ENCODE assay signal across 8 cellular contexts in the genomic region with DNA sequence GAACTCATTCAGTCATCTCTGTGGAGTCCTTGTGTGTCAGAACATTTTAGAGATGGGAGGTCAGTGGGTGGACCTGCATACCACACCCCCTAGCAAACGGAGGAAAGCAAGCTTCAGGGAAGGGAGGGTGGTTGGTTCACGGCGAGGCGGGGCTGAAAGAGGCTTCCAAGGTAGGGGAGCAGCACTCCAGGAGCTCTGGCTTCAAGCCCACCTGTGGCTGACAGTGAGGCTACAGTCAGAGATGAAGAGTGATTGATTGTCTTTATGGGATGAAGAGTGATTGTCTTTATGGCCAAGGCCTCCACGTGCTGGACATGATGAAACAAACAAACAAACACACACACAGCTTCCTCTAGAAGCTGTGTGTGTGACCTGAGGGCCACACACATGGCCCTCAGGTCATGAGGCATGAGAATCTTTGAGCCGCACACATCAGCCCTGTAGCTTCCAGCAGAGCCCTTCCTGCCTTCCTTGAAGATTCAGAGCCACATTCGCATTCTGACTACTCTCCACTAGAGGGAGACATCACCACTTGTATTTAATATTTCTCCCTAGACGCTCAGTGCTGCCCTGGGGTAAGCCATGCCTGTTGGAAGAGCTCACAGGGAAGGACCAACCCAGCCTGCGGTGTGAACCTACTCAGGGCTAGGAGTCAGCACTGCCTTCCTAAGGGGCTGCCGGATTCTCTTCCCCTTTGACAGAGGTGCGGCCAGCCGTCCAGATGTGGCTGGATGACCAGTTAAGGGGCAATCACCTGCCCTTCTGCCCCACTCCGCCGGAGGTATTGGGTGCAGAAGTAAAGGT. TPM values are rescaled to one million over a fixed set of nuclear protein-coding genes. Genes with fewer than 3 reads are reported as not detected.
A peak's percentile ranks its signal among the peaks of the same experiment; 100 is the strongest.
DNase-seq lines count a peak whose midpoint lies in the region; ATAC-seq and TF ChIP-seq lines count a peak whose summit lies in the region.

No MANE protein-coding gene starts in this region.

- no peak overlapping the region for H3K4me3 Mint-ChIP-seq in activated CD4-positive, alpha-beta memory T cell treated with anti-CD3 and anti-CD28 coated beads for 36 hours

- TF ChIP-seq POLR2A in erythroblast (IDR thresholded peaks at IDR 0.05; ENCODE audit: low read length) (no peak), testis (IDR thresholded peaks at IDR 0.05) (no peak)

- TF ChIP-seq CTCF in GM06990 (IDR thresholded peaks at IDR 0.05; ENCODE audit: insufficient read depth, low read length, poor library complexity, severe bottlenecking) (peak; percentile 71), testis (IDR thresholded peaks at IDR 0.05) (peak; percentile 39 to 82 (median 73))

- POLR2A ChIA-PET in activated CD4-positive, alpha-beta memory T cell treated with anti-CD3 and anti-CD28 coated beads for 36 hours (lab: Charles Lee) = no interaction called here

- H3K4me1 Mint-ChIP-seq in activated CD4-positive, alpha-beta memory T cell treated with anti-CD3 and anti-CD28 coated beads for 36 hours (ENCODE audit: low read depth) = peaks cover 8% of the 10 kb centered on the region

- DNase-seq in GM06990 (ENCODE audit: extremely low read depth, insufficient read length) (peak; percentile 35), HT-29 (ENCODE audit: low spot score) (peak; percentile 88), NCI-H748 treated with DMSO at 0.1 percent for 48 hours (lab: John Stamatoyannopoulos, UW) (peak; percentile 51), erythroblast (lab: John Stamatoyannopoulos, UW) (peak; percentile 49 to 67), mucosa of gallbladder (ENCODE audit: low spot score) (peak; percentile 75), testis (peak; percentile 87)
- DNase-seq in activated CD4-positive, alpha-beta memory T cell treated with anti-CD3 and anti-CD28 coated beads for 36 hours = peak; percentile 44

- H3K9me3 ChIP-seq in testis = no peaks in the 10 kb centered on the region

- H3K4me3 ChIP-seq in GM06990 (replicated peaks; ENCODE audit: low read depth, low read length) = no peak overlapping the region
- H3K4me3 ChIP-seq in testis = no peak overlapping the region

- intact Hi-C loops in activated CD4-positive, alpha-beta memory T cell treated with anti-CD3 and anti-CD28 coated beads for 36 hours (cut with micrococcal nuclease) = loop anchor here (5.0 kb wide), 1 partner anchor 57 kb away; no protein-coding TSS in a partner anchor
- intact Hi-C loops in testis (cut with DNase I; ENCODE audit: low total_unique reads) = loop anchor here (5.0 kb wide), 1 partner anchor 147 kb away; no protein-coding TSS in a partner anchor

- H3K9me3 Mint-ChIP-seq in activated CD4-positive, alpha-beta memory T cell treated with anti-CD3 and anti-CD28 coated beads for 36 hours = no peaks in the 10 kb centered on the region

- H3K27me3 ChIP-seq in GM06990 (replicated peaks; ENCODE audit: control insufficient read depth, insufficient read depth, low read length) (no peaks in the 10 kb centered on the region; the same call in 1 of the 2 replicates), testis (no peaks in the 10 kb centered on the region)

- CTCF ChIA-PET in activated CD4-positive, alpha-beta memory T cell treated with anti-CD3 and anti-CD28 coated beads for 36 hours (lab: Charles Lee) = interaction anchor here (0.6 to 5.4 kb wide), 42 partner anchors 9 to 1482 kb away, joined by 3 to 43 read pairs (median 4); partner anchors contain the start of gene KCNA1

- no peak overlapping the region for H3K27ac Mint-ChIP-seq in activated CD4-positive, alpha-beta memory T cell treated with anti-CD3 and anti-CD28 coated beads for 36 hours

- no peaks in the 10 kb centered on the region for H3K36me3 Mint-ChIP-seq in activated CD4-positive, alpha-beta memory T cell treated with anti-CD3 and anti-CD28 coated beads for 36 hours

- H3K36me3 ChIP-seq in GM06990 (ENCODE audit: control insufficient read depth, insufficient read depth, low read length) (no peaks in the 10 kb centered on the region), testis (ENCODE audit: low read depth, missing control alignments) (no peaks in the 10 kb centered on the region)

- peaks cover 6% of the 10 kb centered on the region for H3K4me1 ChIP-seq in testis

- 37% methylated on average over 14 of the region's 14 CpGs for WGBS in testis, 2 donors

- no peak for ATAC-seq in HG02571 (IDR thresholded peaks at IDR 0.05; ENCODE audit: unreplicated experiment)

- peaks cover 13% of the 10 kb centered on the region for H3K27me3 Mint-ChIP-seq in activated CD4-positive, alpha-beta memory T cell treated with anti-CD3 and anti-CD28 coated beads for 36 hours

- H3K27ac ChIP-seq in testis = no peak overlapping the region

RNA-seq across cellular contexts. Expression of gene KCNA1, which starts 54.4 kb away (rescaled TPM):
- total RNA-seq in HT-29 (2014; rRNA removed; shearing (Covaris generic)) = not detected in 2 replicates
- total RNA-seq in activated CD4-positive, alpha-beta memory T cell treated with anti-CD3 and anti-CD28 coated beads for 36 hours = not detected
- total RNA-seq in mucosa of gallbladder = 0.03 TPM
- total RNA-seq in testis = under 1 TPM in 1 of 2 donors, not detected in 1; 0.08 TPM
- 0.13 TPM for polyA plus RNA-seq in testis (ENCODE audit: insufficient read depth, low read depth, low replicate concordance)

Comparison
In these comparisons a context has a peak if more than half of its experiments do, and no peak if none do; other contexts are left out.
1. DNase-seq: peak in every context shown above with its lines; median percentile 88 in HT-29; 87 in testis; 75 in mucosa of gallbladder; 58 in erythroblast; 51 in NCI-H748 treated with DMSO at 0.1 percent for 48 hours; 44 in activated CD4-positive, alpha-beta memory T cell treated with anti-CD3 and anti-CD28 coated beads for 36 hours; 35 in GM06990.